1 cellular context compared by ENCODE assay signal in genomic region chr21:42833439-42833815, GRCh38.
TF ChIP-seq lines count a peak whose summit lies in the region.

No MANE protein-coding gene starts in this region.

TF ChIP-seq in GM12878, 131 proteins besides CTCF, POLR2A, EP300 and RAD21 (continued from another document):
- TF ChIP-seq IRF4 (IDR thresholded peaks at IDR 0.05; ENCODE audit: low read depth, low read length) (peak; percentile 71), ZBTB33 (IDR thresholded peaks at IDR 0.05) (no peak), SRF (IDR thresholded peaks at IDR 0.05; ENCODE audit: low read depth in 2 of 2, low read length in 2 of 2) (no peak), ZNF207 (IDR thresholded peaks at IDR 0.05; ENCODE audit: borderline replicate concordance) (no peak), MEF2A (IDR thresholded peaks at IDR 0.05; ENCODE audit: insufficient read depth, low read depth, low read length) (0 out of 2 replicates have a peak, but pooled peaks have one; percentile 11), HSF1 (IDR thresholded peaks at IDR 0.05; ENCODE audit: low read depth, low read length) (no peak), CHD4 (IDR thresholded peaks at IDR 0.05) (no peak), BCL11A (IDR thresholded peaks at IDR 0.05; ENCODE audit: low read depth, low read length) (no peak), ZNF274 (IDR thresholded peaks at IDR 0.05; ENCODE audit: insufficient read depth, insufficient read length) (no peak), YY1 (IDR thresholded peaks at IDR 0.05; ENCODE audit: low read depth, low read length) (no peak), POU2F2 (IDR thresholded peaks at IDR 0.05; ENCODE audit: borderline replicate concordance, low read depth, low read length) (no peak), PML (IDR thresholded peaks at IDR 0.05; ENCODE audit: low read length) (0 out of 2 replicates have a peak, but pooled peaks have one; percentile 50), SMC3 (IDR thresholded peaks at IDR 0.05; ENCODE audit: borderline replicate concordance, low read length) (peak; percentile 44; the same call in 1 of the 2 replicates)
